In the genomic region with DNA sequence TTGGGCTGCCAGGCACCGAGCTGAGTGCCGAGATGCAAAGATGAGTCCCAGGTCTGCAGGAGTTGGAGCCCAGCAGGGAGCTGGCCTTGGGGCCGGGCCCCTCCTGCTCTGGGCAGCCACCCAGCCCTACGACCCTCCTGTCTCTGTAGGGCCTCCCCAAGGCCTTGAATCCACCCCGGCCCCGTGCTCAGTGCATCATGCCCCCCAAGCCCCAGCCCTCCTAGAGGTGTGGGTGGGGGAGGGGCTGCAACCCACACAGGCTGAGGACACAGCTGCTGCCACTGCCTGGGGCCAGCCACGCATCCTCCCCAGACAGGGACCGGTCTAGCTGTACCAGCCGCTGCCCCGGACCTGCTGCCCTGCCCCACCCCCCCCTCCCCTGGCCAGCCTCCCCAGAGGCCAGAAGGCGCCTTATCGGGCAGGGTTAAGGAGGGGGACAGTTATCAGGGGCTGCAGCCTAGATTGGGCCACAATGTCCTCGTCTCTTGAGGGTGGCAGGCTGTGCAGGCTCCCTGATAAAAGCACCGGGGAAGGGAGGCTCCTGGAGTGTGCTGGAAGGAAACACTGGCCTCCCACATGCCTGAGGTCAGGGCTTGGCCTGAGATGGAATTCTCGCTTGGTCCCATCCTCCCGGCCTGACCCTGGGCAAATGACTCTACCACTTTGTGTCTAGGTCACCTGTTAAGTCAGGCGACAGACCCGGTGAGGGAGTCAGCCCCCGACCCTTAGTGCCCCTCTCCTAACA, we compare ENCODE assay signal across 1 cellular context.
A peak's percentile ranks its signal among the peaks of the same experiment; 100 is the strongest.
TF ChIP-seq lines count a peak whose summit lies in the region.

No MANE protein-coding gene starts in this region.

TF ChIP-seq in K562, 482 proteins besides CTCF, POLR2A, EP300 and RAD21 (continued from another document and continues in another):
- TF ChIP-seq ZNF398 (CRISPR knock-in tag; IDR thresholded peaks at IDR 0.05): no peak
- TF ChIP-seq UBTF (IDR thresholded peaks at IDR 0.05; ENCODE audit: borderline replicate concordance in 1 of 2, low read depth in 2 of 2, low read length in 2 of 2): peak in 1 of 2 experiments; percentile 90; a peak in 1 of 4 replicates
- TF ChIP-seq KLF10 (CRISPR knock-in tag; IDR thresholded peaks at IDR 0.05): no peak
- no peak for TF ChIP-seq NR3C1 (CRISPR knock-in tag; IDR thresholded peaks at IDR 0.05)
- no peak for TF ChIP-seq HMBOX1 (IDR thresholded peaks at IDR 0.05)
- no peak for TF ChIP-seq PRPF4 (IDR thresholded peaks at IDR 0.05; ENCODE audit: insufficient read depth, low read depth, low read length, poor library complexity, severe bottlenecking)
- no peak for TF ChIP-seq ESRRB (CRISPR knock-in tag; IDR thresholded peaks at IDR 0.05; ENCODE audit: borderline replicate concordance)
- no peak for TF ChIP-seq CHCHD3 (CRISPR knock-in tag; IDR thresholded peaks at IDR 0.05)
- TF ChIP-seq HEY1 (CRISPR knock-in tag; IDR thresholded peaks at IDR 0.05; ENCODE audit: borderline replicate concordance): no peak
- TF ChIP-seq, protein P1, sequence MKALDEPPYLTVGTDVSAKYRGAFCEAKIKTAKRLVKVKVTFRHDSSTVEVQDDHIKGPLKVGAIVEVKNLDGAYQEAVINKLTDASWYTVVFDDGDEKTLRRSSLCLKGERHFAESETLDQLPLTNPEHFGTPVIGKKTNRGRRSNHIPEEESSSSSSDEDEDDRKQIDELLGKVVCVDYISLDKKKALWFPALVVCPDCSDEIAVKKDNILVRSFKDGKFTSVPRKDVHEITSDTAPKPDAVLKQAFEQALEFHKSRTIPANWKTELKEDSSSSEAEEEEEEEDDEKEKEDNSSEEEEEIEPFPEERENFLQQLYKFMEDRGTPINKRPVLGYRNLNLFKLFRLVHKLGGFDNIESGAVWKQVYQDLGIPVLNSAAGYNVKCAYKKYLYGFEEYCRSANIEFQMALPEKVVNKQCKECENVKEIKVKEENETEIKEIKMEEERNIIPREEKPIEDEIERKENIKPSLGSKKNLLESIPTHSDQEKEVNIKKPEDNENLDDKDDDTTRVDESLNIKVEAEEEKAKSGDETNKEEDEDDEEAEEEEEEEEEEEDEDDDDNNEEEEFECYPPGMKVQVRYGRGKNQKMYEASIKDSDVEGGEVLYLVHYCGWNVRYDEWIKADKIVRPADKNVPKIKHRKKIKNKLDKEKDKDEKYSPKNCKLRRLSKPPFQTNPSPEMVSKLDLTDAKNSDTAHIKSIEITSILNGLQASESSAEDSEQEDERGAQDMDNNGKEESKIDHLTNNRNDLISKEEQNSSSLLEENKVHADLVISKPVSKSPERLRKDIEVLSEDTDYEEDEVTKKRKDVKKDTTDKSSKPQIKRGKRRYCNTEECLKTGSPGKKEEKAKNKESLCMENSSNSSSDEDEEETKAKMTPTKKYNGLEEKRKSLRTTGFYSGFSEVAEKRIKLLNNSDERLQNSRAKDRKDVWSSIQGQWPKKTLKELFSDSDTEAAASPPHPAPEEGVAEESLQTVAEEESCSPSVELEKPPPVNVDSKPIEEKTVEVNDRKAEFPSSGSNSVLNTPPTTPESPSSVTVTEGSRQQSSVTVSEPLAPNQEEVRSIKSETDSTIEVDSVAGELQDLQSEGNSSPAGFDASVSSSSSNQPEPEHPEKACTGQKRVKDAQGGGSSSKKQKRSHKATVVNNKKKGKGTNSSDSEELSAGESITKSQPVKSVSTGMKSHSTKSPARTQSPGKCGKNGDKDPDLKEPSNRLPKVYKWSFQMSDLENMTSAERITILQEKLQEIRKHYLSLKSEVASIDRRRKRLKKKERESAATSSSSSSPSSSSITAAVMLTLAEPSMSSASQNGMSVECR (CRISPR knock-in tag; IDR thresholded peaks at IDR 0.05): no peak; the same call in 1 of the 2 replicates
- TF ChIP-seq RBM17 (IDR thresholded peaks at IDR 0.05; ENCODE audit: borderline replicate concordance, low read depth, low read length): no peak
- no peak for TF ChIP-seq HCFC1 (IDR thresholded peaks at IDR 0.05; ENCODE audit: low read depth, low read length)
- peak; percentile 22; the same call in 1 of the 2 replicates for TF ChIP-seq NBN (IDR thresholded peaks at IDR 0.05; ENCODE audit: low read depth)
- no peak for TF ChIP-seq MIER1 (IDR thresholded peaks at IDR 0.05; ENCODE audit: low read depth)
- TF ChIP-seq CBFA2T2 (conservative IDR thresholded peaks at IDR 0.05): peak; percentile 97
- peak; percentile 74; the same call in 1 of the 2 replicates for TF ChIP-seq TCF7 (IDR thresholded peaks at IDR 0.05; ENCODE audit: borderline replicate concordance)
- TF ChIP-seq RBBP5 (IDR thresholded peaks at IDR 0.05; ENCODE audit: borderline replicate concordance, insufficient read depth, low read length, poor library complexity, severe bottlenecking): no peak
- TF ChIP-seq NFIC (IDR thresholded peaks at IDR 0.05): peak; percentile 89
- TF ChIP-seq, protein P2, sequence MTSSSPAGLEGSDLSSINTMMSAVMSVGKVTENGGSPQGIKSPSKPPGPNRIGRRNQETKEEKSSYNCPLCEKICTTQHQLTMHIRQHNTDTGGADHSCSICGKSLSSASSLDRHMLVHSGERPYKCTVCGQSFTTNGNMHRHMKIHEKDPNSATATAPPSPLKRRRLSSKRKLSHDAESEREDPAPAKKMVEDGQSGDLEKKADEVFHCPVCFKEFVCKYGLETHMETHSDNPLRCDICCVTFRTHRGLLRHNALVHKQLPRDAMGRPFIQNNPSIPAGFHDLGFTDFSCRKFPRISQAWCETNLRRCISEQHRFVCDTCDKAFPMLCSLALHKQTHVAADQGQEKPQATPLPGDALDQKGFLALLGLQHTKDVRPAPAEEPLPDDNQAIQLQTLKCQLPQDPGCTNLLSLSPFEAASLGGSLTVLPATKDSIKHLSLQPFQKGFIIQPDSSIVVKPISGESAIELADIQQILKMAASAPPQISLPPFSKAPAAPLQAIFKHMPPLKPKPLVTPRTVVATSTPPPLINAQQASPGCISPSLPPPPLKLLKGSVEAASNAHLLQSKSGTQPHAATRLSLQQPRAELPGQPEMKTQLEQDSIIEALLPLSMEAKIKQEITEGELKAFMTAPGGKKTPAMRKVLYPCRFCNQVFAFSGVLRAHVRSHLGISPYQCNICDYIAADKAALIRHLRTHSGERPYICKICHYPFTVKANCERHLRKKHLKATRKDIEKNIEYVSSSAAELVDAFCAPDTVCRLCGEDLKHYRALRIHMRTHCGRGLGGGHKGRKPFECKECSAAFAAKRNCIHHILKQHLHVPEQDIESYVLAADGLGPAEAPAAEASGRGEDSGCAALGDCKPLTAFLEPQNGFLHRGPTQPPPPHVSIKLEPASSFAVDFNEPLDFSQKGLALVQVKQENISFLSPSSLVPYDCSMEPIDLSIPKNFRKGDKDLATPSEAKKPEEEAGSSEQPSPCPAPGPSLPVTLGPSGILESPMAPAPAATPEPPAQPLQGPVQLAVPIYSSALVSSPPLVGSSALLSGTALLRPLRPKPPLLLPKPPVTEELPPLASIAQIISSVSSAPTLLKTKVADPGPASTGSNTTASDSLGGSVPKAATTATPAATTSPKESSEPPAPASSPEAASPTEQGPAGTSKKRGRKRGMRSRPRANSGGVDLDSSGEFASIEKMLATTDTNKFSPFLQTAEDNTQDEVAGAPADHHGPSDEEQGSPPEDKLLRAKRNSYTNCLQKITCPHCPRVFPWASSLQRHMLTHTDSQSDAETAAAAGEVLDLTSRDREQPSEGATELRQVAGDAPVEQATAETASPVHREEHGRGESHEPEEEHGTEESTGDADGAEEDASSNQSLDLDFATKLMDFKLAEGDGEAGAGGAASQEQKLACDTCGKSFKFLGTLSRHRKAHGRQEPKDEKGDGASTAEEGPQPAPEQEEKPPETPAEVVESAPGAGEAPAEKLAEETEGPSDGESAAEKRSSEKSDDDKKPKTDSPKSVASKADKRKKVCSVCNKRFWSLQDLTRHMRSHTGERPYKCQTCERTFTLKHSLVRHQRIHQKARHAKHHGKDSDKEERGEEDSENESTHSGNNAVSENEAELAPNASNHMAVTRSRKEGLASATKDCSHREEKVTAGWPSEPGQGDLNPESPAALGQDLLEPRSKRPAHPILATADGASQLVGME (CRISPR knock-in tag; IDR thresholded peaks at IDR 0.05): peak; percentile 78; the same call in 1 of the 2 replicates
- no peak for TF ChIP-seq PTTG1 (tag; IDR thresholded peaks at IDR 0.05; ENCODE audit: low read depth)
- TF ChIP-seq KDM2B (CRISPR knock-in tag; IDR thresholded peaks at IDR 0.05): no peak
- TF ChIP-seq MLLT1 (IDR thresholded peaks at IDR 0.05): no peak; a peak in 1 of 4 replicates
- TF ChIP-seq EGR1 (conservative IDR thresholded peaks at IDR 0.05): peak; percentile 57
- no peak for TF ChIP-seq POLR2H (tag; IDR thresholded peaks at IDR 0.05; ENCODE audit: low read depth)
- peak; percentile 49; the same call in 1 of the 2 replicates for TF ChIP-seq SP1 (CRISPR knock-in tag; IDR thresholded peaks at IDR 0.05)
- no peak for TF ChIP-seq ZNF12 (CRISPR knock-in tag; IDR thresholded peaks at IDR 0.05)
- TF ChIP-seq EWSR1 (IDR thresholded peaks at IDR 0.05; ENCODE audit: borderline replicate concordance, low read depth, partially characterized antibody): no peak
- peak; percentile 83; the same call in 1 of the 2 replicates for TF ChIP-seq PHB2 (IDR thresholded peaks at IDR 0.05; ENCODE audit: low read depth)
- TF ChIP-seq ZNF133 (CRISPR knock-in tag; IDR thresholded peaks at IDR 0.05): no peak
- TF ChIP-seq MED1 (CRISPR knock-in tag; IDR thresholded peaks at IDR 0.05; ENCODE audit: borderline replicate concordance): no peak
- TF ChIP-seq, protein P3, sequence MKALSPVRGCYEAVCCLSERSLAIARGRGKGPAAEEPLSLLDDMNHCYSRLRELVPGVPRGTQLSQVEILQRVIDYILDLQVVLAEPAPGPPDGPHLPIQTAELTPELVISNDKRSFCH (CRISPR knock-in tag; IDR thresholded peaks at IDR 0.05): no peak
- TF ChIP-seq, protein P3 (tag; IDR thresholded peaks at IDR 0.05): 0 out of 2 replicates have a peak, but pooled peaks have one; percentile 37
- TF ChIP-seq TEAD1 (CRISPR knock-in tag; IDR thresholded peaks at IDR 0.05): peak in 1 of 2 experiments; percentile 77; a peak in 3 of 4 replicates
- TF ChIP-seq ZNF584 (CRISPR knock-in tag; IDR thresholded peaks at IDR 0.05; ENCODE audit: low read depth): no peak
- no peak for TF ChIP-seq IRF2 (CRISPR knock-in tag; IDR thresholded peaks at IDR 0.05)
- TF ChIP-seq, protein P4, sequence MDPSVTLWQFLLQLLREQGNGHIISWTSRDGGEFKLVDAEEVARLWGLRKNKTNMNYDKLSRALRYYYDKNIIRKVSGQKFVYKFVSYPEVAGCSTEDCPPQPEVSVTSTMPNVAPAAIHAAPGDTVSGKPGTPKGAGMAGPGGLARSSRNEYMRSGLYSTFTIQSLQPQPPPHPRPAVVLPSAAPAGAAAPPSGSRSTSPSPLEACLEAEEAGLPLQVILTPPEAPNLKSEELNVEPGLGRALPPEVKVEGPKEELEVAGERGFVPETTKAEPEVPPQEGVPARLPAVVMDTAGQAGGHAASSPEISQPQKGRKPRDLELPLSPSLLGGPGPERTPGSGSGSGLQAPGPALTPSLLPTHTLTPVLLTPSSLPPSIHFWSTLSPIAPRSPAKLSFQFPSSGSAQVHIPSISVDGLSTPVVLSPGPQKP (CRISPR knock-in tag; IDR thresholded peaks at IDR 0.05): no peak
- TF ChIP-seq TRIM24 (IDR thresholded peaks at IDR 0.05): peak; percentile 84 to 89
